Comparison of ENCODE assay signal across 8 cellular contexts in the genomic region with DNA sequence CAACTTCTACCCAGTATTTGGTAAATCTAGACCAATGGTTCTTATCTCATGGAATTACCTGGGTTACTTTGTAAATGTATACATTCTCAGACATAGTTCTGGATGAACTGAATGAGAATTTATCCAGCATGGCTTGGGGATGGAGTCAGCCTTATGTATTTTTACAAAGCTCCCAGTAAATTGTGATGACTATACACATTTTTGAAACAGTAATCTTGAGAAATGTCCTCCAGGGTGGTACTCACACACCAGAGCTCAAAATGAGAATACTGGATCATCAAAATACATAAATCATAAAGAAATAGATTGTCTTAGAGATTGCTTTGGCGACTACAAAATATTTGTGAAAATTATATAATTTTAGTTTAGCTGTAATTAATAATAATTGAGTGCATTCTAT.
"Had no signal": no experiment of that assay in that cellular context is flagged by ENCODE, and none has a peak within 500 bp of the region (broad histone marks: within the 10 kb centered on the region; RNA-seq: fewer than 3 reads in every experiment).

No MANE protein-coding gene starts in this region.

- ATAC-seq: GM12878 had no signal

- DNase-seq: GDM1, GF-D8 had no signal

- FAIRE-seq: G401.6, GM12878, GM12891, GM12892, GM18507, GM19239 had no signal

- H3K4me3 ChIP-seq: GM12878 had no signal
